33 cellular contexts compared by ENCODE assay signal in the genomic region with DNA sequence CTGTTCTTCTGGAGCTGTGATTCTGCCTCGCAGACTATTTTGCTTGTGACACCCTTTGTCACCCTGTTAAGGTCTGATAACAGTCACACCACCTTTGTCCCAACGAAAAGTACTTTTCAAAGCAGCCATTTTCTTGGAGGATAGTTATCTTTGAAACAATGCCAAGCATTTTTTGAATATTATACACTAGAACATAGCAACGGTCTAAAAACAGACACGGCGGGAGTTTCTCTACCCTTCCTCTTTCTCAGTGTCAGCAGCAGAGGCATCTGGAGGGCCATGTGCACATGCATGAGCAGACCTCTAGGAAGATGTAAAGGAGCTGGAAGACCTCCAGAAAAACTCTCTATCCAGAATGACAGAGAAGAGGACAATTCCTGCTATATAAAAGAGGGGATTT.
"Had no signal": no experiment of that assay in that cellular context is flagged by ENCODE, and none has a peak within 500 bp of the region (broad histone marks: within the 10 kb centered on the region; RNA-seq: fewer than 3 reads in every experiment).

No MANE protein-coding gene starts in this region.

- H3K9me3 ChIP-seq: ascending aorta had no signal

- H3K4me1 Mint-ChIP-seq: activated CD4-positive, alpha-beta T cell treated with anti-CD3 and anti-CD28 coated beads for 36 hours; activated CD4-positive, alpha-beta T cell treated with anti-CD3 and anti-CD28 coated beads, Interleukin-2, amount 10 ng/mL, durations not matched to agents 7 days and 5 days; activated naive CD4-positive, alpha-beta T cell treated with anti-CD3 and anti-CD28 coated beads, Interleukin-2, amount 50 U/mL, for 24 hours; activated naive CD8-positive, alpha-beta T cell treated with anti-CD3 and anti-CD28 coated beads, Interleukin-2, amount 10 ng/mL, durations not matched to agents 7 days and 5 days; brain; WTC11 had no signal

- ATAC-seq: activated CD4-positive, alpha-beta T cell treated with anti-CD3 and anti-CD28 coated beads for 36 hours; activated CD4-positive, CD25-positive, alpha-beta regulatory T cell treated with anti-CD3 and anti-CD28 coated beads, Interleukin-2, amount 50 U/mL, for 24 hours; activated CD8-positive, alpha-beta T cell treated with anti-CD3 and anti-CD28 coated beads, Interleukin-2, amount 10 ng/mL, durations not matched to agents 7 days and 5 days; WTC11 had no signal

- H3K27me3 ChIP-seq: ascending aorta had no signal

- H3K36me3 Mint-ChIP-seq: activated naive CD4-positive, alpha-beta T cell treated with anti-CD3 and anti-CD28 coated beads, Interleukin-2, amount 50 U/mL, for 24 hours; activated naive CD8-positive, alpha-beta T cell treated with anti-CD3 and anti-CD28 coated beads, Interleukin-2, amount 10 ng/mL, durations not matched to agents 7 days and 5 days; brain; WTC11 had no signal

- H3K4me1 ChIP-seq: ascending aorta had no signal

- H3K27ac ChIP-seq: ascending aorta had no signal

- H3K4me3 ChIP-seq: ascending aorta had no signal

- H3K36me3 ChIP-seq: ascending aorta had no signal

- H3K4me3 Mint-ChIP-seq: activated CD4-positive, alpha-beta T cell treated with anti-CD3 and anti-CD28 coated beads for 36 hours; activated CD4-positive, alpha-beta T cell treated with anti-CD3 and anti-CD28 coated beads, Interleukin-2, amount 10 ng/mL, durations not matched to agents 7 days and 5 days; activated CD8-positive, alpha-beta T cell treated with anti-CD3 and anti-CD28 coated beads, Interleukin-2, amount 10 ng/mL, durations not matched to agents 7 days and 5 days; activated naive CD4-positive, alpha-beta T cell treated with anti-CD3 and anti-CD28 coated beads, Interleukin-2, amount 50 U/mL, for 24 hours; activated naive CD8-positive, alpha-beta T cell treated with anti-CD3 and anti-CD28 coated beads, Interleukin-2, amount 10 ng/mL, durations not matched to agents 7 days and 5 days; activated T-cell treated with anti-CD3 and anti-CD28 coated beads, Interleukin-2, amount 50 U/mL, for 24 hours; brain; WTC11 had no signal

- H3K27me3 Mint-ChIP-seq: activated CD4-positive, alpha-beta T cell treated with anti-CD3 and anti-CD28 coated beads for 36 hours; activated CD4-positive, alpha-beta T cell treated with anti-CD3 and anti-CD28 coated beads, Interleukin-2, amount 10 ng/mL, durations not matched to agents 7 days and 5 days; activated naive CD4-positive, alpha-beta T cell treated with anti-CD3 and anti-CD28 coated beads, Interleukin-2, amount 50 U/mL, for 24 hours; activated naive CD8-positive, alpha-beta T cell treated with anti-CD3 and anti-CD28 coated beads, Interleukin-2, amount 10 ng/mL, durations not matched to agents 7 days and 5 days; activated T-cell treated with anti-CD3 and anti-CD28 coated beads, Interleukin-2, amount 50 U/mL, for 24 hours; brain had no signal

- H3K27ac Mint-ChIP-seq: activated CD4-positive, alpha-beta T cell treated with anti-CD3 and anti-CD28 coated beads for 36 hours; activated CD4-positive, alpha-beta T cell treated with anti-CD3 and anti-CD28 coated beads, Interleukin-2, amount 10 ng/mL, durations not matched to agents 7 days and 5 days; activated CD8-positive, alpha-beta T cell treated with anti-CD3 and anti-CD28 coated beads, Interleukin-2, amount 10 ng/mL, durations not matched to agents 7 days and 5 days; activated naive CD4-positive, alpha-beta T cell treated with anti-CD3 and anti-CD28 coated beads, Interleukin-2, amount 50 U/mL, for 24 hours; activated naive CD8-positive, alpha-beta T cell treated with anti-CD3 and anti-CD28 coated beads, Interleukin-2, amount 10 ng/mL, durations not matched to agents 7 days and 5 days; activated T-cell treated with anti-CD3 and anti-CD28 coated beads, Interleukin-2, amount 50 U/mL, for 24 hours; activated T-helper 2 cell treated with anti-CD3 and anti-CD28 coated beads, Interferon-gamma antibody, Interleukin-2, Interleukin-4, amounts not matched to agents 10 μg/mL and 5 μg/mL and 100 μg/mL, durations not matched to agents 14 hours and 24 hours and 36 hours; brain; WTC11 had no signal

- H3K9me3 Mint-ChIP-seq: activated naive CD4-positive, alpha-beta T cell treated with anti-CD3 and anti-CD28 coated beads, Interleukin-2, amount 50 U/mL, for 24 hours; activated naive CD8-positive, alpha-beta T cell treated with anti-CD3 and anti-CD28 coated beads, Interleukin-2, amount 10 ng/mL, durations not matched to agents 7 days and 5 days; activated T-helper 2 cell treated with anti-CD3 and anti-CD28 coated beads, Interferon-gamma antibody, Interleukin-2, Interleukin-4, amounts not matched to agents 10 μg/mL and 5 μg/mL and 100 μg/mL, durations not matched to agents 14 hours and 24 hours and 36 hours; brain; WTC11 had no signal

- DNase-seq: activated CD4-positive, alpha-beta T cell treated with anti-CD3 and anti-CD28 coated beads for 36 hours; activated CD4-positive, alpha-beta T cell treated with anti-CD3 and anti-CD28 coated beads, Interleukin-2, amount 10 ng/mL, durations not matched to agents 7 days and 5 days; activated CD4-positive, alpha-beta T cell treated with anti-CD3 and anti-CD28 coated beads, Interleukin-2, amount 50 U/mL, for 48 hours; activated CD8-positive, alpha-beta T cell treated with anti-CD3 and anti-CD28 coated beads, Interleukin-2, amount 10 ng/mL, durations not matched to agents 7 days and 5 days; activated gamma-delta T cell; activated naive CD4-positive, alpha-beta T cell treated with Interleukin-2 at 50 U/mL for 16 hours; activated naive CD8-positive, alpha-beta T cell treated with anti-CD3 and anti-CD28 coated beads, Interleukin-2, amount 10 ng/mL, durations not matched to agents 7 days and 5 days; activated T-cell treated with anti-CD3 and anti-CD28 coated beads, Interleukin-2, amount 50 U/mL, for 24 hours; amygdala; central memory CD4-positive, alpha-beta T cell; MM.1S; NCI-H1092 treated with DMSO at 0.1 percent for 48 hours; NCI-H1417; NCI-H146; NCI-H187; NCI-H2029 treated with DMSO at 0.1 percent for 48 hours; NCI-H2107; NCI-H2171; NCI-H510A; NCI-H526; NCI-H748 treated with DMSO at 0.1 percent for 48 hours; NK-92 treated with Interleukin-12 subunit alpha and Interleukin-12 subunit beta, amount 100 ng/mL, for 24 hours; Right ventricle myocardium superior; SW 1271; T-helper 1 cell; T-helper 2 cell; T1000 had no signal
